Comparison of ENCODE assay signal across 11 cellular contexts in genomic region chr10:33122014-33122788, GRCh38.
DNase-seq lines count a peak whose midpoint lies in the region; ATAC-seq and TF ChIP-seq lines count a peak whose summit lies in the region.
"Had no signal": no experiment of that assay in that cellular context is flagged by ENCODE, and none has a peak within 500 bp of the region (broad histone marks: within the 10 kb centered on the region; RNA-seq: fewer than 3 reads in every experiment).

No MANE protein-coding gene starts in this region.

- intact Hi-C loops in right lobe of liver (cut with DNase I): no loop called here
- intact Hi-C loops in Right ventricle myocardium superior (cut with DNase I): no loop called here
- intact Hi-C loops in head of caudate nucleus (cut with DNase I): no loop called here

- TF ChIP-seq POLR2A in right lobe of liver (IDR thresholded peaks at IDR 0.05): no peak

- H3K27me3 Mint-ChIP-seq in activated T-helper 17 cell treated with anti-CD3 and anti-CD28 coated beads, Interleukin-2, amount 50 U/mL, for 72 hours: no peaks in the 10 kb centered on the region
- H3K27me3 Mint-ChIP-seq: central memory CD8-positive, alpha-beta T cell had no signal

- H3K27me3 ChIP-seq in right lobe of liver: no peaks in the 10 kb centered on the region

- peak overlapping the region; percentile 29 for H3K4me3 Mint-ChIP-seq in activated T-helper 17 cell treated with anti-CD3 and anti-CD28 coated beads, Interleukin-2, amount 50 U/mL, for 72 hours
- H3K4me3 Mint-ChIP-seq: central memory CD8-positive, alpha-beta T cell had no signal

- WGBS in right lobe of liver (ENCODE audit: insufficient coverage, low coverage, low lambda C conversion rate, missing lambda C conversion rate): 28% methylated on average over 11 of the region's 12 CpGs

- DNase-seq in AG08395 (ENCODE audit: low spot score) (peak; percentile 85), GOT3 (lab: John Stamatoyannopoulos, UW) (peak; percentile 31), right lobe of liver (peak in 1 of 3 donors; percentile 45), Right ventricle myocardium superior (no peak), head of caudate nucleus (no peak)
- DNase-seq: activated CD4-positive, alpha-beta T cell treated with anti-CD3 and anti-CD28 coated beads for 1 hour; NCI-H774 had no signal

- no peak overlapping the region for H3K4me3 ChIP-seq in right lobe of liver

- H3K36me3 ChIP-seq in right lobe of liver: no peaks in the 10 kb centered on the region

- H3K36me3 Mint-ChIP-seq in activated T-helper 17 cell treated with anti-CD3 and anti-CD28 coated beads, Interleukin-2, amount 50 U/mL, for 72 hours (ENCODE audit: low read depth): peaks cover 16% of the 10 kb centered on the region

- no peak for ATAC-seq in activated T-helper 17 cell treated with anti-CD3 and anti-CD28 coated beads, Interleukin-2, amount 50 U/mL, for 72 hours (replicated peaks)
- ATAC-seq in right lobe of liver (peak; percentile 44 to 75 (median 68)), Right ventricle myocardium superior (ENCODE audit: poor library complexity) (no peak), GM18502 (IDR thresholded peaks at IDR 0.05; ENCODE audit: poor library complexity, unreplicated experiment) (no peak), HG03442 (IDR thresholded peaks at IDR 0.05; ENCODE audit: unreplicated experiment) (no peak)

- peak overlapping the region; percentile 97 for H3K27ac Mint-ChIP-seq in activated T-helper 17 cell treated with anti-CD3 and anti-CD28 coated beads, Interleukin-2, amount 50 U/mL, for 72 hours

- peaks cover 77% of the 10 kb centered on the region for H3K4me1 Mint-ChIP-seq in activated T-helper 17 cell treated with anti-CD3 and anti-CD28 coated beads, Interleukin-2, amount 50 U/mL, for 72 hours

- no peaks in the 10 kb centered on the region for H3K9me3 ChIP-seq in right lobe of liver

- no peaks in the 10 kb centered on the region for H3K9me3 Mint-ChIP-seq in activated T-helper 17 cell treated with anti-CD3 and anti-CD28 coated beads, Interleukin-2, amount 50 U/mL, for 72 hours
- H3K9me3 Mint-ChIP-seq: central memory CD8-positive, alpha-beta T cell had no signal

- TF ChIP-seq CTCF in right lobe of liver (IDR thresholded peaks at IDR 0.05): no peak

- peaks cover 0 to 9% (median 0%) of the 10 kb centered on the region in 4 donors for H3K4me1 ChIP-seq in right lobe of liver

- no peak overlapping the region for H3K27ac ChIP-seq in right lobe of liver

Comparison
In these comparisons a context has a peak if more than half of its experiments do, and no peak if none do; other contexts are left out.
1. DNase-seq: peak in AG08395 (single experiment) and GOT3 (single experiment); none in Right ventricle myocardium superior (single experiment) and head of caudate nucleus (0 of 42).
2. ATAC-seq: peak in right lobe of liver (4 of 4); none in activated T-helper 17 cell treated with anti-CD3 and anti-CD28 coated beads, Interleukin-2, amount 50 U/mL, for 72 hours (single experiment), Right ventricle myocardium superior (single experiment), GM18502 (single experiment) and HG03442 (single experiment).